ENCODE assay signal across 14 cellular contexts in genomic region chr3:177787279-177788041, GRCh38.
DNase-seq lines count a peak whose midpoint lies in the region; ATAC-seq, FAIRE-seq and TF ChIP-seq lines count a peak whose summit lies in the region.
"Had no signal": no experiment of that assay in that cellular context is flagged by ENCODE, and none has a peak within 500 bp of the region (broad histone marks: within the 10 kb centered on the region; RNA-seq: fewer than 3 reads in every experiment).

No MANE protein-coding gene starts in this region.

- TF ChIP-seq POLR2A in K562 (conservative IDR thresholded peaks at IDR 0.05) = no peak

- no peak overlapping the region for H3K4me3 ChIP-seq in K562

- H3K27me3 ChIP-seq in K562 (ENCODE audit: control insufficient read depth in 2 of 2, insufficient read depth in 2 of 2, low read length in 2 of 2) = no peaks in the 10 kb centered on the region

- no peak for TF ChIP-seq CTCF in K562 (IDR thresholded peaks at IDR 0.05 in 2 of 3, conservative IDR thresholded peaks at IDR 0.05 in 1 of 3; ENCODE audit: insufficient read depth in 2 of 3, low read depth in 1 of 3, low read length in 3 of 3)

- no peak for FAIRE-seq in K562 (lab: Jason Lieb, UNC)

- no peak for TF ChIP-seq RAD21 in K562 (CRISPR knock-in tag; conservative IDR thresholded peaks at IDR 0.05 in 1 of 2, IDR thresholded peaks at IDR 0.05 in 1 of 2)

- no peaks in the 10 kb centered on the region for H3K79me2 ChIP-seq in K562 (ENCODE audit: control insufficient read depth, insufficient read depth, low read length)

- intact Hi-C loops in K562 (cut with micrococcal nuclease) = no loop called here

- CTCF ChIA-PET in K562 (lab: Yijun Ruan, JAX; ENCODE audit: low intra/inter-chr PET ratio) = no interaction called here

- H3K36me3 ChIP-seq in K562 (ENCODE audit: control insufficient read depth, insufficient read depth, low read length) = no peaks in the 10 kb centered on the region

- in situ Hi-C loops in K562 (cut with MboI) = loop anchor here (10.0 kb wide), 1 partner anchor 843 kb away; no protein-coding TSS in a partner anchor

- no peaks in the 10 kb centered on the region for H3K9me1 ChIP-seq in K562 (ENCODE audit: control insufficient read depth, insufficient read depth, low read length)

- no TSS peak for BruUV-seq in K562 (replicated peaks; lab: Mats Ljungman, UMichigan)

- no peaks in the 10 kb centered on the region for H4K20me1 ChIP-seq in K562 (replicated peaks; ENCODE audit: control insufficient read depth, insufficient read depth, low read length)

- H3K4me1 ChIP-seq in K562 (replicated peaks in 1 of 2; ENCODE audit: control insufficient read depth in 2 of 2, insufficient read depth in 2 of 2, low read length in 2 of 2) = no peaks in the 10 kb centered on the region
- H3K4me1 ChIP-seq: Caco-2 had no signal

- ATAC-seq in activated CD4-positive, CD25-positive, alpha-beta regulatory T cell treated with anti-CD3 and anti-CD28 coated beads, Interleukin-2, amount 50 U/mL, for 24 hours = peak; percentile 83 to 85
- ATAC-seq in GM21360 (IDR thresholded peaks at IDR 0.05; ENCODE audit: unreplicated experiment) (peak; percentile 85), HG03159 (IDR thresholded peaks at IDR 0.05; ENCODE audit: unreplicated experiment) (peak; percentile 69), K562 (no peak), HG03097 (IDR thresholded peaks at IDR 0.05; ENCODE audit: low FRiP score, unreplicated experiment) (no peak)

- H3K27ac ChIP-seq in K562 (ENCODE audit: extremely low read depth, low read depth, low read length) = no peak overlapping the region
- H3K27ac ChIP-seq: HL-60 had no signal

- no peak overlapping the region for H3K9ac ChIP-seq in K562 (ENCODE audit: insufficient read depth in 1 of 2, low read depth in 2 of 2, low read length in 2 of 2)

- H3K9me3 ChIP-seq in K562 (replicated peaks; ENCODE audit: control insufficient read depth, insufficient read depth, low read depth, low read length) = no peaks in the 10 kb centered on the region
- H3K9me3 ChIP-seq: Caco-2 had no signal

- no peak for DNase-seq in activated CD4-positive, CD25-positive, alpha-beta regulatory T cell (lab: John Stamatoyannopoulos, UW)
- DNase-seq in K562 (ENCODE audit: extremely low read depth in 1 of 4, low spot score in 3 of 4) = no peak
- no peak for DNase-seq in NCI-H2029 treated with DMSO at 0.1 percent for 48 hours (lab: John Stamatoyannopoulos, UW)
- DNase-seq in amniotic stem cell (lab: John Stamatoyannopoulos, UW) = no peak
- DNase-seq: Caco-2; NCI-H510A; nucleus accumbens; Right ventricle myocardium superior; stimulated activated naive CD4-positive, alpha-beta T cell had no signal

- no peak overlapping the region for H3K4me2 ChIP-seq in K562 (ENCODE audit: insufficient read depth, low read length)

- WGBS in K562 (ENCODE audit: insufficient coverage, low coverage, missing lambda C conversion rate) = 11% methylated on average over 5 of the region's 5 CpGs

- TF ChIP-seq EP300 in K562 (IDR thresholded peaks at IDR 0.05; ENCODE audit: low read length) = no peak

- POLR2A ChIA-PET in K562 (lab: Yijun Ruan, JAX) = no interaction called here

- no peak overlapping the region for H2AFZ ChIP-seq in K562 (ENCODE audit: low read depth, low read length)

TF ChIP-seq in K562, 482 proteins besides CTCF, POLR2A, EP300 and RAD21:
- TF ChIP-seq RAD51 (IDR thresholded peaks at IDR 0.05; ENCODE audit: borderline replicate concordance, low read depth) (peak; percentile 50), POLR2AphosphoS2 (IDR thresholded peaks at IDR 0.05; ENCODE audit: low read length) (no peak), POLR2AphosphoS5 (IDR thresholded peaks at IDR 0.05; ENCODE audit: control insufficient read depth, insufficient read depth, low read depth, low read length) (no peak), ZBED1 (IDR thresholded peaks at IDR 0.05) (no peak), TFE3 (CRISPR knock-in tag; IDR thresholded peaks at IDR 0.05) (peak; percentile 72), HNRNPLL (IDR thresholded peaks at IDR 0.05; ENCODE audit: low read depth, low read length, poor library complexity, severe bottlenecking) (no peak), TBP (optimal IDR thresholded peaks at IDR 0.05; ENCODE audit: low read depth, low read length) (no peak), POLR2H (tag; IDR thresholded peaks at IDR 0.05; ENCODE audit: low read depth) (no peak), HDAC3 (IDR thresholded peaks at IDR 0.05; ENCODE audit: borderline replicate concordance, partially characterized antibody) (no peak), ZNF512 (tag; IDR thresholded peaks at IDR 0.05) (no peak), BRF2 (IDR thresholded peaks at IDR 0.05; ENCODE audit: borderline replicate concordance, insufficient read depth, insufficient read length) (no peak)
TF ChIP-seq in K562: peak in this region for 2.

Comparison
In these comparisons a context has a peak if more than half of its experiments do, and no peak if none do; other contexts are left out.
1. ATAC-seq: peak in activated CD4-positive, CD25-positive, alpha-beta regulatory T cell treated with anti-CD3 and anti-CD28 coated beads, Interleukin-2, amount 50 U/mL, for 24 hours (2 of 2), GM21360 (single experiment) and HG03159 (single experiment); none in K562 (single experiment) and HG03097 (single experiment).